8 cellular contexts compared by ENCODE assay signal in the genomic region with DNA sequence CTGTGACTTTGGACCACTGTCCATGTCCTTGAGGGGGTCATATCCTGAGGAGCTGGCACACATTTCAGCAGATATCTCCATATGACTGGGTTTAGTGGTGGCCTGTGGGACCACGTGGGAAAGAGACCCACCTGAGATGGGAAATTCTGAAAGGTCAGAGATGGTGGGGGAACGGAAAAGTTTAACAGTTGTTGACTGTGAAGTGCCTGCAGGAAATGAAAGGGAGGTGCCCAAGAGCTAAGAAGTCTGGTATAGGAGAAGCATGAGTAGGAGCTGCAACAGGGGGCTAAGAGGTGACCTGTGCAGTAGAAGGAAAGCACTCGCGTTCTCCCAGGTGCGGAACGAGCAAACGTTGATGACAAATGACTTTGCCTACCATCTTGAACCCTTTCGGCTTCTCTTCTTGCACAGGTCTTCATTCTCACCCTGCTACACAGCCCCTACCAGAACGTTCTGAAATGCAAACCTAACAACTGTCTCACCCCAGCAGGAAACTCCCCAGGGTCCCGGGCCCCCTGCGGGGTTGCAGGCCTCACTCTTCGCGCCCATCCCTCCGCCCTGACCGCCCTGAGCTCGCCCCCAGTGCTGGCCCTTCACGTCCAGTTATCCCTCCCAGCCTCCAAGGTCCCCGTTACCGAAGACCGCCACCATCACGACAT. TPM values are rescaled to one million over a fixed set of nuclear protein-coding genes. Genes with fewer than 3 reads are reported as not detected.
DNase-seq lines count a peak whose midpoint lies in the region; ATAC-seq and TF ChIP-seq lines count a peak whose summit lies in the region.

No MANE protein-coding gene starts in this region.

- TF ChIP-seq POLR2A in gastrocnemius medialis (IDR thresholded peaks at IDR 0.05): no peak

- DNase-seq in GM12864 (ENCODE audit: low read depth) (no peak), WTC11 (ENCODE audit: low spot score) (no peak), fibroblast of pulmonary artery (ENCODE audit: low read depth) (no peak), gastrocnemius medialis (no peak), NCI-H345 treated with DMSO at 0.1 percent for 48 hours (lab: John Stamatoyannopoulos, UW; ENCODE audit: unreplicated experiment) (no peak)
- no peak for DNase-seq in central memory CD4-positive, alpha-beta T cell

- POLR2A ChIA-PET in WTC11 (lab: Charles Lee): interaction anchor here (0.7 kb wide), 1 partner anchor 62 kb away, joined by 3 read pairs; no protein-coding TSS in a partner anchor

- H3K27ac Mint-ChIP-seq in WTC11: peak overlapping the region; percentile 78

- H3K4me3 Mint-ChIP-seq in WTC11: peak overlapping the region; percentile 90

- CTCF ChIA-PET in WTC11 (lab: Charles Lee): interaction anchor here (0.9 to 1.9 kb wide), 3 partner anchors 13 to 159 kb away, joined by 3 to 5 read pairs (median 4); no protein-coding TSS in a partner anchor

- no peaks in the 10 kb centered on the region for H3K27me3 ChIP-seq in gastrocnemius medialis

- H3K36me3 ChIP-seq in gastrocnemius medialis: no peaks in the 10 kb centered on the region

- peaks cover 0 to 9% of the 10 kb centered on the region in 2 donors for H3K4me1 ChIP-seq in gastrocnemius medialis

- H3K9me3 ChIP-seq in gastrocnemius medialis: no peaks in the 10 kb centered on the region

- ATAC-seq in WTC11 (no peak), gastrocnemius medialis (no peak), HG02588 (IDR thresholded peaks at IDR 0.05; ENCODE audit: unreplicated experiment) (no peak), HG03045 (IDR thresholded peaks at IDR 0.05; ENCODE audit: unreplicated experiment) (no peak)

- H3K27me3 Mint-ChIP-seq in WTC11 (ENCODE audit: low read depth): peaks cover 13% of the 10 kb centered on the region; the same call in 1 of the 2 replicates

- no peaks in the 10 kb centered on the region for H3K36me3 Mint-ChIP-seq in WTC11

- H3K4me1 Mint-ChIP-seq in WTC11: peaks cover 10% of the 10 kb centered on the region

- no peak for TF ChIP-seq CTCF in GM12864 (IDR thresholded peaks at IDR 0.05; ENCODE audit: low read depth, low read length, missing control alignments)
- no peak for TF ChIP-seq CTCF in WTC11 (IDR thresholded peaks at IDR 0.05)
- no peak for TF ChIP-seq CTCF in fibroblast of pulmonary artery (IDR thresholded peaks at IDR 0.05; ENCODE audit: low read length, missing control alignments)
- TF ChIP-seq CTCF in gastrocnemius medialis (IDR thresholded peaks at IDR 0.05 in 4 of 5, conservative IDR thresholded peaks at IDR 0.05 in 1 of 5): no peak

- in situ Hi-C loops in gastrocnemius medialis (cut with MboI; ENCODE audit: low sequenced_read_pairs in 4 of 4): no loop called here

- H3K27ac ChIP-seq in gastrocnemius medialis: peak overlapping the region in 2 of 4 donors; percentile 28 to 46

- intact Hi-C loops in gastrocnemius medialis (cut with DNase I; ENCODE audit: low total_unique reads): no loop called here

- peak overlapping the region; percentile 68 for H3K4me3 ChIP-seq in GM12864 (ENCODE audit: low read depth, low read length)
- peak overlapping the region; percentile 48 for H3K4me3 ChIP-seq in fibroblast of pulmonary artery (replicated peaks; ENCODE audit: low read depth, low read length)
- H3K4me3 ChIP-seq in gastrocnemius medialis: peak overlapping the region; percentile 45 to 65 (median 59)

- no peaks in the 10 kb centered on the region for H3K9me3 Mint-ChIP-seq in WTC11

TF ChIP-seq in WTC11, 78 proteins besides CTCF, POLR2A, EP300 and RAD21 (continues in another document):
- TF ChIP-seq SP1 (CRISPR knock-in tag; conservative IDR thresholded peaks at IDR 0.05) (no peak), MYBL2 (CRISPR knock-in tag; IDR thresholded peaks at IDR 0.05) (no peak), NR2C2 (CRISPR knock-in tag; IDR thresholded peaks at IDR 0.05) (no peak), ZNF396 (CRISPR knock-in tag; IDR thresholded peaks at IDR 0.05; ENCODE audit: borderline replicate concordance) (no peak), ZNF219 (CRISPR knock-in tag; IDR thresholded peaks at IDR 0.05; ENCODE audit: borderline replicate concordance) (no peak), ATF1 (CRISPR knock-in tag; IDR thresholded peaks at IDR 0.05) (no peak), RELA (CRISPR knock-in tag; IDR thresholded peaks at IDR 0.05; ENCODE audit: borderline replicate concordance) (no peak)
- TF ChIP-seq, protein P1, sequence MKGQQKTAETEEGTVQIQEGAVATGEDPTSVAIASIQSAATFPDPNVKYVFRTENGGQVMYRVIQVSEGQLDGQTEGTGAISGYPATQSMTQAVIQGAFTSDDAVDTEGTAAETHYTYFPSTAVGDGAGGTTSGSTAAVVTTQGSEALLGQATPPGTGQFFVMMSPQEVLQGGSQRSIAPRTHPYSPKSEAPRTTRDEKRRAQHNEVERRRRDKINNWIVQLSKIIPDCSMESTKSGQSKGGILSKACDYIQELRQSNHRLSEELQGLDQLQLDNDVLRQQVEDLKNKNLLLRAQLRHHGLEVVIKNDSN (CRISPR knock-in tag; IDR thresholded peaks at IDR 0.05): no peak
- TF ChIP-seq, protein P2, sequence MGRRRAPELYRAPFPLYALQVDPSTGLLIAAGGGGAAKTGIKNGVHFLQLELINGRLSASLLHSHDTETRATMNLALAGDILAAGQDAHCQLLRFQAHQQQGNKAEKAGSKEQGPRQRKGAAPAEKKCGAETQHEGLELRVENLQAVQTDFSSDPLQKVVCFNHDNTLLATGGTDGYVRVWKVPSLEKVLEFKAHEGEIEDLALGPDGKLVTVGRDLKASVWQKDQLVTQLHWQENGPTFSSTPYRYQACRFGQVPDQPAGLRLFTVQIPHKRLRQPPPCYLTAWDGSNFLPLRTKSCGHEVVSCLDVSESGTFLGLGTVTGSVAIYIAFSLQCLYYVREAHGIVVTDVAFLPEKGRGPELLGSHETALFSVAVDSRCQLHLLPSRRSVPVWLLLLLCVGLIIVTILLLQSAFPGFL (CRISPR knock-in tag; IDR thresholded peaks at IDR 0.05; ENCODE audit: borderline replicate concordance): no peak
- TF ChIP-seq, protein P3, sequence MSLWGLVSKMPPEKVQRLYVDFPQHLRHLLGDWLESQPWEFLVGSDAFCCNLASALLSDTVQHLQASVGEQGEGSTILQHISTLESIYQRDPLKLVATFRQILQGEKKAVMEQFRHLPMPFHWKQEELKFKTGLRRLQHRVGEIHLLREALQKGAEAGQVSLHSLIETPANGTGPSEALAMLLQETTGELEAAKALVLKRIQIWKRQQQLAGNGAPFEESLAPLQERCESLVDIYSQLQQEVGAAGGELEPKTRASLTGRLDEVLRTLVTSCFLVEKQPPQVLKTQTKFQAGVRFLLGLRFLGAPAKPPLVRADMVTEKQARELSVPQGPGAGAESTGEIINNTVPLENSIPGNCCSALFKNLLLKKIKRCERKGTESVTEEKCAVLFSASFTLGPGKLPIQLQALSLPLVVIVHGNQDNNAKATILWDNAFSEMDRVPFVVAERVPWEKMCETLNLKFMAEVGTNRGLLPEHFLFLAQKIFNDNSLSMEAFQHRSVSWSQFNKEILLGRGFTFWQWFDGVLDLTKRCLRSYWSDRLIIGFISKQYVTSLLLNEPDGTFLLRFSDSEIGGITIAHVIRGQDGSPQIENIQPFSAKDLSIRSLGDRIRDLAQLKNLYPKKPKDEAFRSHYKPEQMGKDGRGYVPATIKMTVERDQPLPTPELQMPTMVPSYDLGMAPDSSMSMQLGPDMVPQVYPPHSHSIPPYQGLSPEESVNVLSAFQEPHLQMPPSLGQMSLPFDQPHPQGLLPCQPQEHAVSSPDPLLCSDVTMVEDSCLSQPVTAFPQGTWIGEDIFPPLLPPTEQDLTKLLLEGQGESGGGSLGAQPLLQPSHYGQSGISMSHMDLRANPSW (CRISPR knock-in tag; conservative IDR thresholded peaks at IDR 0.05; ENCODE audit: low read depth): peak; percentile 39; the same call in 1 of the 2 replicates
- TF ChIP-seq, protein P4, sequence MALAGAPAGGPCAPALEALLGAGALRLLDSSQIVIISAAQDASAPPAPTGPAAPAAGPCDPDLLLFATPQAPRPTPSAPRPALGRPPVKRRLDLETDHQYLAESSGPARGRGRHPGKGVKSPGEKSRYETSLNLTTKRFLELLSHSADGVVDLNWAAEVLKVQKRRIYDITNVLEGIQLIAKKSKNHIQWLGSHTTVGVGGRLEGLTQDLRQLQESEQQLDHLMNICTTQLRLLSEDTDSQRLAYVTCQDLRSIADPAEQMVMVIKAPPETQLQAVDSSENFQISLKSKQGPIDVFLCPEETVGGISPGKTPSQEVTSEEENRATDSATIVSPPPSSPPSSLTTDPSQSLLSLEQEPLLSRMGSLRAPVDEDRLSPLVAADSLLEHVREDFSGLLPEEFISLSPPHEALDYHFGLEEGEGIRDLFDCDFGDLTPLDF (CRISPR knock-in tag; IDR thresholded peaks at IDR 0.05): no peak
- TF ChIP-seq, protein P5, sequence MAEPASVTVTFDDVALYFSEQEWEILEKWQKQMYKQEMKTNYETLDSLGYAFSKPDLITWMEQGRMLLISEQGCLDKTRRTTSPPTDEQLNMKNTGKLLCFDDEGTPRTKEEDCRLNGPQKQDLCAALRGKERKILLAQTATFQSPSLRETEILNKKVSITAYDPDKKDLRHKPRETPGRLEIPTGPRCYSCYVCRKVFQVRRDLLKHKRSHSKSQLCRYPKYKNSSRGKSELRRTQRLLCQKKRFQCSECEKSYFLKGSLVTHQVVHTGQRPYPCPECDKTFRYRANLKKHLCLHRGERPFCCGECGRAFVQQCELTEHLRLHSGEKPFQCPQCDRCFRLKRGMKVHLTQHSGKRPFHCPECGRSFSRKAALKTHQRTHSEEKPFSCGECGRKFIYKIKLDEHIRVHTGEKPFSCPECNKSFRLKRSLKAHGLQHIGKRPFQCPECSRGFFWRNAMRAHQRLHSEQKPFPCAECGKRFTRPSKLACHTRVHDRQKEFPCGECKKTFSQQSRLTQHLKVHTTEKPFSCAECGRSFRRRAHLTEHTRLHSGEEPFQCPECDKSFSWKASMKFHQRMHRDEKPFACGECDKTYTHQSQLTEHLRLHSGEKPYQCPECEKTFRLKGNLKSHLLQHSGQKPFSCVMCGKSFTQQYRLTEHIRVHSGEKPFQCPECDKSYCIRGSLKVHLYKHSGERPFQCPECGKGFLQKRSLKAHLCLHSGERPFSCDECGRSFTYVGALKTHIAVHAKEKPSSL (CRISPR knock-in tag; conservative IDR thresholded peaks at IDR 0.05): no peak

RNA-seq across cellular contexts. Expression of a gene that starts 9.8 kb away (rescaled TPM):
- total RNA-seq in WTC11 (2021): not detected in 3 replicates
- not detected for total RNA-seq in gastrocnemius medialis

RNA-seq across cellular contexts. Expression of a gene that starts 47.3 kb away (rescaled TPM):
- total RNA-seq in WTC11 (2021) (318 to 358 TPM (median 326 TPM) in 3 replicates), gastrocnemius medialis (100 to 1,000 TPM in 1 of 4 donors, 10 to 100 TPM in 3; 69.2 to 111 (median 90.6) TPM)
